Comparison of ENCODE assay signal across 2 cellular contexts in the genomic region with DNA sequence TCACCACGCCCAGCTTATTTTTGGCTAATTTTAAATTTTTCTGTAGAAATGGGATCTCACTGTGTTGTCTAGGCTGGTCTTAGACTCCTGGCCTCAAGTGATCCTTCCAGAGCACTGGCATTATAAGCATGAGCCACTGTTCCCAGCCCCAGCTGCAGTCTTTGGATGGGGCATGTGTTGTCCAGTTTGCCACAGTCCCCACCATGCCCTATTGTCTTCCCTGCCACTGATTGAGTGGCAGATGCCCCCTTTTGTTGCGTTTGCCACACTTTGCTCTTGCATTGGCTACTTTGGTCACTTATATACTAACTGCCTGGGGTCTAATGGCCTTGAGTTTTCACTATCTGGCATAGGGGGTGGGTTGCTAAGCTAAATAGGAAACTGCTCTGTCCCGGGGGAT.
TF ChIP-seq lines count a peak whose summit lies in the region.

No MANE protein-coding gene starts in this region.

TF ChIP-seq in IMR-90, 13 proteins besides CTCF, POLR2A, EP300 and RAD21:
- no peak for TF ChIP-seq CEBPB (IDR thresholded peaks at IDR 0.05; ENCODE audit: low read depth, low read length)

TF ChIP-seq in K562, 482 proteins besides CTCF, POLR2A, EP300 and RAD21:
- TF ChIP-seq, protein P1, sequence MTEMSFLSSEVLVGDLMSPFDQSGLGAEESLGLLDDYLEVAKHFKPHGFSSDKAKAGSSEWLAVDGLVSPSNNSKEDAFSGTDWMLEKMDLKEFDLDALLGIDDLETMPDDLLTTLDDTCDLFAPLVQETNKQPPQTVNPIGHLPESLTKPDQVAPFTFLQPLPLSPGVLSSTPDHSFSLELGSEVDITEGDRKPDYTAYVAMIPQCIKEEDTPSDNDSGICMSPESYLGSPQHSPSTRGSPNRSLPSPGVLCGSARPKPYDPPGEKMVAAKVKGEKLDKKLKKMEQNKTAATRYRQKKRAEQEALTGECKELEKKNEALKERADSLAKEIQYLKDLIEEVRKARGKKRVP (CRISPR knock-in tag; IDR thresholded peaks at IDR 0.05) = no peak
- TF ChIP-seq RBM25 (IDR thresholded peaks at IDR 0.05; ENCODE audit: low read depth, low read length, severe bottlenecking) = peak; percentile 44
- no peak for TF ChIP-seq ZNF707 (CRISPR knock-in tag; conservative IDR thresholded peaks at IDR 0.05)
- peak; percentile 54 for TF ChIP-seq ZFP36 (IDR thresholded peaks at IDR 0.05; ENCODE audit: low read depth, low read length, partially characterized antibody)
- no peak for TF ChIP-seq ZNF347 (CRISPR knock-in tag; IDR thresholded peaks at IDR 0.05; ENCODE audit: low read depth)
